Comparison of ENCODE assay signal across 1 cellular context in genomic region chr15:99437315-99438221, GRCh38.
TF ChIP-seq lines count a peak whose summit lies in the region.

No MANE protein-coding gene starts in this region.

TF ChIP-seq in GM23338, 12 proteins besides CTCF, POLR2A, EP300 and RAD21 (continued from another document):
- TF ChIP-seq ZNF462 (CRISPR knock-in tag; IDR thresholded peaks at IDR 0.05) = no peak
- no peak for TF ChIP-seq JUNB (IDR thresholded peaks at IDR 0.05; ENCODE audit: unreplicated experiment)
- no peak for TF ChIP-seq EZH2phosphoT487 (IDR thresholded peaks at IDR 0.05; ENCODE audit: unreplicated experiment)
- no peak for TF ChIP-seq EZH2 (IDR thresholded peaks at IDR 0.05; ENCODE audit: low read depth, unreplicated experiment)
- TF ChIP-seq CREB1 (CRISPR knock-in tag; IDR thresholded peaks at IDR 0.05; ENCODE audit: low read depth) = no peak
- no peak for TF ChIP-seq ZNF114 (CRISPR knock-in tag; IDR thresholded peaks at IDR 0.05)
- TF ChIP-seq ZNF331 (CRISPR knock-in tag; IDR thresholded peaks at IDR 0.05; ENCODE audit: low read depth) = no peak
- TF ChIP-seq NANOG (IDR thresholded peaks at IDR 0.05; ENCODE audit: borderline replicate concordance) = no peak
